Comparison of ENCODE assay signal across 16 cellular contexts in genomic region chr6:40955181-40955550, GRCh38.
DNase-seq lines count a peak whose midpoint lies in the region; ATAC-seq and TF ChIP-seq lines count a peak whose summit lies in the region.
"Had no signal": no experiment of that assay in that cellular context is flagged by ENCODE, and none has a peak within 500 bp of the region (broad histone marks: within the 10 kb centered on the region; RNA-seq: fewer than 3 reads in every experiment).

No MANE protein-coding gene starts in this region.

- BruUV-seq in OCI-LY7 (replicated peaks; lab: Mats Ljungman, UMichigan), result no TSS peak

- WGBS in smooth muscle cell (ENCODE audit: low lambda C conversion rate), result 93% methylated on average over 6 of the region's 6 CpGs

- peak overlapping the region; percentile 37 for H3K27ac ChIP-seq in smooth muscle cell (ENCODE audit: low read depth)
- no peak overlapping the region for H3K27ac ChIP-seq in OCI-LY7 (ENCODE audit: low read depth, low read length, poor library complexity, severe bottlenecking)
- H3K27ac ChIP-seq: BLaER1 treated with 17β-estradiol and CSF1 and Interleukin-3, amounts not matched to agents 10 nM and 100 nM had no signal

- H3K4me2 ChIP-seq in smooth muscle cell (no peak overlapping the region), OCI-LY7 (ENCODE audit: low read length) (no peak overlapping the region)
- H3K4me2 ChIP-seq: BLaER1 treated with 17β-estradiol and CSF1 and Interleukin-3, amounts not matched to agents 10 nM and 100 nM; GM23338 had no signal

- H3K4me3 ChIP-seq in smooth muscle cell, result no peak overlapping the region
- H3K4me3 ChIP-seq in OCI-LY7 (ENCODE audit: low read depth, low read length, poor library complexity, severe bottlenecking), result no peak overlapping the region
- H3K4me3 ChIP-seq: BLaER1 treated with 17β-estradiol and CSF1 and Interleukin-3, amounts not matched to agents 10 nM and 100 nM; GM23338; HAP-1 had no signal

- H2AFZ ChIP-seq in smooth muscle cell (ENCODE audit: low read depth) (no peak overlapping the region), OCI-LY7 (ENCODE audit: low read length) (no peak overlapping the region)
- H2AFZ ChIP-seq: GM23338 had no signal

- no peaks in the 10 kb centered on the region for H3K9me2 ChIP-seq in OCI-LY7 (ENCODE audit: insufficient read depth, low read length)

- H3K4me3 Mint-ChIP-seq in stimulated activated naive CD8-positive, alpha-beta T cell treated with anti-CD3 and anti-CD28 coated beads, Interleukin-15, amount 100 ng/mL, for 72 hours, result no peak overlapping the region
- H3K4me3 Mint-ChIP-seq: CD4-positive, alpha-beta T cell; GM23338 had no signal

- no peaks in the 10 kb centered on the region for H3K9me3 ChIP-seq in smooth muscle cell (replicated peaks; ENCODE audit: low read depth)
- no peaks in the 10 kb centered on the region for H3K9me3 ChIP-seq in OCI-LY7 (ENCODE audit: low read length)
- H3K9me3 ChIP-seq: BLaER1 treated with 17β-estradiol and CSF1 and Interleukin-3, amounts not matched to agents 10 nM and 100 nM; HAP-1 had no signal

- H3K36me3 ChIP-seq in smooth muscle cell (ENCODE audit: low read depth) (no peaks in the 10 kb centered on the region), OCI-LY7 (ENCODE audit: insufficient read depth, low read length) (no peaks in the 10 kb centered on the region)
- H3K36me3 ChIP-seq: BLaER1 treated with 17β-estradiol and CSF1 and Interleukin-3, amounts not matched to agents 10 nM and 100 nM; HAP-1 had no signal

- CTCF ChIA-PET in OCI-LY7 (lab: Charles Lee; ENCODE audit: unreplicated experiment), result no interaction called here

- no peak overlapping the region for H3K9ac ChIP-seq in smooth muscle cell (ENCODE audit: low read depth)
- H3K9ac ChIP-seq: BLaER1 treated with 17β-estradiol and CSF1 and Interleukin-3, amounts not matched to agents 10 nM and 100 nM had no signal

- H3F3A ChIP-seq in smooth muscle cell (ENCODE audit: low read depth), result peaks cover 2% of the 10 kb centered on the region

- H3K9me3 Mint-ChIP-seq in stimulated activated naive CD8-positive, alpha-beta T cell treated with anti-CD3 and anti-CD28 coated beads, Interleukin-15, amount 100 ng/mL, for 72 hours, result no peaks in the 10 kb centered on the region
- H3K9me3 Mint-ChIP-seq: CD4-positive, alpha-beta T cell; GM23338 had no signal

- peaks cover 11% of the 10 kb centered on the region for H3K4me1 ChIP-seq in smooth muscle cell (ENCODE audit: low read depth)
- no peaks in the 10 kb centered on the region for H3K4me1 ChIP-seq in OCI-LY7 (ENCODE audit: insufficient read depth, low read length, poor library complexity, severe bottlenecking)
- H3K4me1 ChIP-seq: BLaER1 treated with 17β-estradiol and CSF1 and Interleukin-3, amounts not matched to agents 10 nM and 100 nM; HAP-1 had no signal

- POLR2A ChIA-PET in OCI-LY7 (lab: Charles Lee), result no interaction called here

- no peak overlapping the region for H3K27ac Mint-ChIP-seq in stimulated activated naive CD8-positive, alpha-beta T cell treated with anti-CD3 and anti-CD28 coated beads, Interleukin-15, amount 100 ng/mL, for 72 hours
- H3K27ac Mint-ChIP-seq: CD4-positive, alpha-beta T cell; GM23338 had no signal

- no peaks in the 10 kb centered on the region for H4K20me1 ChIP-seq in smooth muscle cell (ENCODE audit: low read depth)
- H4K20me1 ChIP-seq in OCI-LY7 (ENCODE audit: insufficient read depth, low read length), result no peaks in the 10 kb centered on the region
- H4K20me1 ChIP-seq: BLaER1 treated with 17β-estradiol and CSF1 and Interleukin-3, amounts not matched to agents 10 nM and 100 nM had no signal

- H3K79me2 ChIP-seq in smooth muscle cell (ENCODE audit: low read depth) (no peaks in the 10 kb centered on the region), OCI-LY7 (ENCODE audit: insufficient read depth, low read depth, low read length) (no peaks in the 10 kb centered on the region)

- TF ChIP-seq POLR2A in erythroblast (IDR thresholded peaks at IDR 0.05; ENCODE audit: low read length), result no peak

- peaks cover 23% of the 10 kb centered on the region for H3K27me3 Mint-ChIP-seq in stimulated activated naive CD8-positive, alpha-beta T cell treated with anti-CD3 and anti-CD28 coated beads, Interleukin-15, amount 100 ng/mL, for 72 hours

- H3K27me3 ChIP-seq in smooth muscle cell (ENCODE audit: low read depth), result no peaks in the 10 kb centered on the region
- H3K27me3 ChIP-seq: BLaER1 treated with 17β-estradiol and CSF1 and Interleukin-3, amounts not matched to agents 10 nM and 100 nM had no signal

- no peak for TF ChIP-seq CTCF in smooth muscle cell (IDR thresholded peaks at IDR 0.05; ENCODE audit: borderline replicate concordance, insufficient read depth, poor library complexity, severe bottlenecking)
- TF ChIP-seq CTCF in OCI-LY7 (conservative IDR thresholded peaks at IDR 0.05; ENCODE audit: low read length), result no peak

- peak; percentile 40 for ATAC-seq in stimulated activated naive CD8-positive, alpha-beta T cell treated with anti-CD3 and anti-CD28 coated beads, Interleukin-15, amount 100 ng/mL, for 72 hours
- no peak for ATAC-seq in stimulated activated naive CD8-positive, alpha-beta T cell treated with anti-CD3 and anti-CD28 coated beads, Interleukin-15, Interleukin-2, amounts not matched to agents 100 U/mL and 50 U/mL, for 24 hours
- ATAC-seq: GM23338 had no signal

- intact Hi-C loops in OCI-LY7 (cut with micrococcal nuclease; ENCODE audit: unreplicated experiment), result no loop called here

- DNase-seq in stimulated activated naive CD8-positive, alpha-beta T cell treated with anti-CD3 and anti-CD28 coated beads, Interleukin-15, amount 100 ng/mL, for 72 hours, result no peak
- no peak for DNase-seq in stimulated activated naive CD8-positive, alpha-beta T cell treated with anti-CD3 and anti-CD28 coated beads, Interleukin-15, Interleukin-2, amounts not matched to agents 100 U/mL and 50 U/mL, for 24 hours
- peak; percentile 80 for DNase-seq in myocyte (ENCODE audit: low read depth)
- DNase-seq in smooth muscle cell (lab: John Stamatoyannopoulos, UW; ENCODE audit: unreplicated experiment), result no peak
- no peak for DNase-seq in erythroblast (lab: John Stamatoyannopoulos, UW)
- no peak for DNase-seq in OCI-LY7 (ENCODE audit: low spot score)
- DNase-seq in activated CD8-positive, alpha-beta memory T cell treated with anti-CD3 and anti-CD28 coated beads, Interleukin-2, amount 50 U/mL, for 4 hours, result no peak
- DNase-seq: 8988T; ACHN; CD4-positive, alpha-beta T cell; DMS153; DMS79 treated with DMSO at 0.1 percent for 48 hours; EL had no signal

- H3K4me1 Mint-ChIP-seq in stimulated activated naive CD8-positive, alpha-beta T cell treated with anti-CD3 and anti-CD28 coated beads, Interleukin-15, amount 100 ng/mL, for 72 hours, result peaks cover 4% of the 10 kb centered on the region
